Comparison of ENCODE assay signal across 29 cellular contexts in genomic region chr4:3353747-3354454, GRCh38.
A peak's percentile ranks its signal among the peaks of the same experiment; 100 is the strongest.
DNase-seq lines count a peak whose midpoint lies in the region; ATAC-seq, FAIRE-seq and TF ChIP-seq lines count a peak whose summit lies in the region.
"Had no signal": no experiment of that assay in that cellular context is flagged by ENCODE, and none has a peak within 500 bp of the region (broad histone marks: within the 10 kb centered on the region; RNA-seq: fewer than 3 reads in every experiment).

No MANE protein-coding gene starts in this region.

- H3K4me3 ChIP-seq in HepG2 (replicated peaks in 1 of 3; ENCODE audit: insufficient read depth in 1 of 3, low read depth in 2 of 3, low read length in 3 of 3), result peak overlapping the region in 1 of 3 experiments; percentile 49; a peak in 3 of 6 replicates
- no peak overlapping the region for H3K4me3 ChIP-seq in upper lobe of right lung
- H3K4me3 ChIP-seq: adrenal gland, SJSA1, skin epidermis, tibial artery had no signal

- CTCF ChIA-PET in HepG2 (lab: Yijun Ruan, JAX; ENCODE audit: low intra/inter-chr PET ratio, low total read pairs), result no interaction called here

- H3K27ac Mint-ChIP-seq in activated T-cell treated with anti-CD3 and anti-CD28 coated beads, Interleukin-2, amount 50 U/mL, for 72 hours, result peak overlapping the region; percentile 66
- peak overlapping the region; percentile 58 for H3K27ac Mint-ChIP-seq in dendritic cell treated with granulocyte-macrophage colony-stimulating factor and Interleukin-4, amounts not matched to agents 40 ng/mL and 50 ng/mL, for 4 days
- H3K27ac Mint-ChIP-seq: activated naive CD4-positive, alpha-beta T cell treated with anti-CD3 and anti-CD28 coated beads for 36 hours; brain; stimulated activated naive CD8-positive, alpha-beta T cell treated with anti-CD3 and anti-CD28 coated beads, Interleukin-15, amount 100 ng/mL, for 72 hours; T-cell had no signal

- POLR2A ChIA-PET in HepG2 (lab: Yijun Ruan, JAX), result interaction anchor here (0.9 to 3.6 kb wide), 6 partner anchors 8 to 483 kb away, joined by 3 to 25 read pairs (median 8); partner anchors contain the start of gene HGFAC

- in situ Hi-C loops in HepG2 (cut with HindIII; ENCODE audit: extremely low pct_ligation_motif_present, low pct_unique_long_range_greater_than_20kb), result no loop called here

- H3K27ac ChIP-seq in HepG2 (ENCODE audit: extremely low read length, insufficient read depth, low read length), result peak overlapping the region; percentile 92
- no peak overlapping the region for H3K27ac ChIP-seq in upper lobe of right lung
- H3K27ac ChIP-seq: KMS-11, SJSA1, skin epidermis, tibial artery had no signal

- DNase-seq in activated T-cell treated with anti-CD3 and anti-CD28 coated beads, Interleukin-2, amount 50 U/mL, for 72 hours, result no peak
- no peak for DNase-seq in activated T-cell treated with anti-CD3 and anti-CD28 coated beads, Interleukin-2, amount 50 U/mL, for 4 hours
- DNase-seq in HepG2 (ENCODE audit: low spot score), result no peak
- no peak for DNase-seq in upper lobe of right lung
- no peak for DNase-seq in GOT3 (lab: John Stamatoyannopoulos, UW)
- no peak for DNase-seq in DMS53 (lab: John Stamatoyannopoulos, UW)
- DNase-seq: activated naive CD4-positive, alpha-beta T cell treated with anti-CD3 and anti-CD28 coated beads for 36 hours; DND-41; effector CD4-positive, alpha-beta T cell; erythroblast; foreskin melanocyte; hippocampal formation; left colon; naive thymus-derived CD4-positive, alpha-beta T cell; NCI-H1417 treated with DMSO at 0.1 percent for 48 hours; NCI-H2107; NCI-H748 treated with DMSO at 0.1 percent for 48 hours; nucleus accumbens; stimulated activated naive CD8-positive, alpha-beta T cell treated with anti-CD3 and anti-CD28 coated beads, Interleukin-15, amount 100 ng/mL, for 72 hours; T-cell; tibial artery had no signal

- BruUV-seq in HepG2 (replicated peaks; lab: Mats Ljungman, UMichigan), result no TSS peak

- H3K9me3 Mint-ChIP-seq in activated T-cell treated with anti-CD3 and anti-CD28 coated beads, Interleukin-2, amount 50 U/mL, for 72 hours, result peaks cover 2% of the 10 kb centered on the region in 2 donors
- H3K9me3 Mint-ChIP-seq in activated T-cell treated with anti-CD3 and anti-CD28 coated beads, Interleukin-2, amount 50 U/mL, for 4 hours, result peaks cover 6% of the 10 kb centered on the region
- H3K9me3 Mint-ChIP-seq in dendritic cell treated with granulocyte-macrophage colony-stimulating factor and Interleukin-4, amounts not matched to agents 40 ng/mL and 50 ng/mL, for 4 days, result peaks cover 27% of the 10 kb centered on the region

- H3K36me3 ChIP-seq in HepG2 (replicated peaks in 1 of 2; ENCODE audit: control insufficient read depth in 1 of 2, insufficient read depth in 2 of 2, low read length in 2 of 2) (no peaks in the 10 kb centered on the region), upper lobe of right lung (no peaks in the 10 kb centered on the region)
- H3K36me3 ChIP-seq: adrenal gland, tibial artery had no signal

- peaks cover 13% of the 10 kb centered on the region for H3K4me1 Mint-ChIP-seq in activated T-cell treated with anti-CD3 and anti-CD28 coated beads, Interleukin-2, amount 50 U/mL, for 72 hours (ENCODE audit: low read depth)
- peaks cover 20% of the 10 kb centered on the region for H3K4me1 Mint-ChIP-seq in activated T-cell treated with anti-CD3 and anti-CD28 coated beads, Interleukin-2, amount 50 U/mL, for 4 hours (ENCODE audit: low read depth)
- H3K4me1 Mint-ChIP-seq in dendritic cell treated with granulocyte-macrophage colony-stimulating factor and Interleukin-4, amounts not matched to agents 40 ng/mL and 50 ng/mL, for 4 days (ENCODE audit: low read depth), result peaks cover 25% of the 10 kb centered on the region
- H3K4me1 Mint-ChIP-seq: stimulated activated naive CD8-positive, alpha-beta T cell treated with anti-CD3 and anti-CD28 coated beads, Interleukin-15, amount 100 ng/mL, for 72 hours had no signal

- H3K27me3 ChIP-seq in HepG2 (ENCODE audit: control insufficient read depth in 1 of 2, insufficient read depth in 2 of 2, low read length in 2 of 2) (no peaks in the 10 kb centered on the region), upper lobe of right lung (no peaks in the 10 kb centered on the region)
- H3K27me3 ChIP-seq: adrenal gland, SJSA1, tibial artery had no signal

- peak overlapping the region; percentile 53 for H3K9ac ChIP-seq in HepG2 (ENCODE audit: insufficient read depth, low read depth, low read length)
- H3K9ac ChIP-seq: KMS-11 had no signal

- H3K4me1 ChIP-seq in HepG2 (ENCODE audit: insufficient read depth, low read length) (peaks cover 56% of the 10 kb centered on the region), upper lobe of right lung (no peaks in the 10 kb centered on the region)
- H3K4me1 ChIP-seq: SJSA1, tibial artery had no signal

- H3K4me2 ChIP-seq in HepG2 (ENCODE audit: low read depth, low read length), result peak overlapping the region; percentile 82
- H3K4me2 ChIP-seq: KMS-11 had no signal

- no peak for ATAC-seq in activated T-cell treated with anti-CD3 and anti-CD28 coated beads, Interleukin-2, amount 50 U/mL, for 72 hours (replicated peaks in 1 of 2)
- no peak for ATAC-seq in activated T-cell treated with anti-CD3 and anti-CD28 coated beads, Interleukin-2, amount 50 U/mL, for 4 hours
- ATAC-seq in HepG2, result peak; percentile 75
- ATAC-seq in upper lobe of right lung, result peak; percentile 40
- ATAC-seq in GM18502 (IDR thresholded peaks at IDR 0.05; ENCODE audit: poor library complexity, unreplicated experiment), result no peak
- ATAC-seq: activated CD4-positive, CD25-positive, alpha-beta regulatory T cell treated with anti-CD3 and anti-CD28 coated beads, Interleukin-2, amount 50 U/mL, for 24 hours; left colon; naive thymus-derived CD4-positive, alpha-beta T cell; stimulated activated naive CD8-positive, alpha-beta T cell treated with anti-CD3 and anti-CD28 coated beads, Interleukin-15, amount 100 ng/mL, for 72 hours; T-cell had no signal

- intact Hi-C loops in dendritic cell treated with granulocyte-macrophage colony-stimulating factor and Interleukin-4, amounts not matched to agents 40 ng/mL and 50 ng/mL, for 4 days (cut with micrococcal nuclease), result no loop called here
- intact Hi-C loops in HepG2 (cut with micrococcal nuclease; ENCODE audit: unreplicated experiment), result loop anchor here (1.0 to 2.0 kb wide), 3 partner anchors 31 to 89 kb away; no protein-coding TSS in a partner anchor
- intact Hi-C loops in upper lobe of right lung (cut with DNase I), result no loop called here

- peaks cover 2 to 5% of the 10 kb centered on the region in 2 donors for H3K36me3 Mint-ChIP-seq in activated T-cell treated with anti-CD3 and anti-CD28 coated beads, Interleukin-2, amount 50 U/mL, for 72 hours (ENCODE audit: insufficient read depth in 2 of 2)
- H3K36me3 Mint-ChIP-seq in activated T-cell treated with anti-CD3 and anti-CD28 coated beads, Interleukin-2, amount 50 U/mL, for 4 hours (ENCODE audit: insufficient read depth), result peaks cover 4% of the 10 kb centered on the region
- H3K36me3 Mint-ChIP-seq in dendritic cell treated with granulocyte-macrophage colony-stimulating factor and Interleukin-4, amounts not matched to agents 40 ng/mL and 50 ng/mL, for 4 days (ENCODE audit: low read depth), result peaks cover 15% of the 10 kb centered on the region

- peaks cover 13% of the 10 kb centered on the region for H3K79me2 ChIP-seq in HepG2 (ENCODE audit: insufficient read depth, low read length)

- H2AFZ ChIP-seq in HepG2 (ENCODE audit: low read length), result no peak overlapping the region

- H3K27me3 Mint-ChIP-seq in activated T-cell treated with anti-CD3 and anti-CD28 coated beads, Interleukin-2, amount 50 U/mL, for 72 hours (ENCODE audit: low read depth), result no peaks in the 10 kb centered on the region
- no peaks in the 10 kb centered on the region for H3K27me3 Mint-ChIP-seq in activated T-cell treated with anti-CD3 and anti-CD28 coated beads, Interleukin-2, amount 50 U/mL, for 4 hours (ENCODE audit: low read depth)
- H3K27me3 Mint-ChIP-seq in dendritic cell treated with granulocyte-macrophage colony-stimulating factor and Interleukin-4, amounts not matched to agents 40 ng/mL and 50 ng/mL, for 4 days, result no peaks in the 10 kb centered on the region
- H3K27me3 Mint-ChIP-seq: brain; stimulated activated naive CD8-positive, alpha-beta T cell treated with anti-CD3 and anti-CD28 coated beads, Interleukin-15, amount 100 ng/mL, for 72 hours; T-cell had no signal

- 63% methylated on average over 3 of the region's 4 CpGs for WGBS in HepG2 (ENCODE audit: low lambda C conversion rate)

- TF ChIP-seq CTCF in HepG2 (CRISPR knock-in tag; IDR thresholded peaks at IDR 0.05) (no peak), upper lobe of right lung (IDR thresholded peaks at IDR 0.05) (no peak)

- FAIRE-seq in HepG2 (lab: Jason Lieb, UNC), result no peak

- H3K4me3 Mint-ChIP-seq in activated T-cell treated with anti-CD3 and anti-CD28 coated beads, Interleukin-2, amount 50 U/mL, for 72 hours, result peak overlapping the region in 1 of 2 donors; percentile 27
- no peak overlapping the region for H3K4me3 Mint-ChIP-seq in activated T-cell treated with anti-CD3 and anti-CD28 coated beads, Interleukin-2, amount 50 U/mL, for 4 hours
- H3K4me3 Mint-ChIP-seq in dendritic cell treated with granulocyte-macrophage colony-stimulating factor and Interleukin-4, amounts not matched to agents 40 ng/mL and 50 ng/mL, for 4 days, result no peak overlapping the region
- H3K4me3 Mint-ChIP-seq: activated naive CD4-positive, alpha-beta T cell treated with anti-CD3 and anti-CD28 coated beads for 36 hours; brain; stimulated activated naive CD8-positive, alpha-beta T cell treated with anti-CD3 and anti-CD28 coated beads, Interleukin-15, amount 100 ng/mL, for 72 hours; T-cell had no signal

- no peaks in the 10 kb centered on the region for H4K20me1 ChIP-seq in HepG2 (ENCODE audit: insufficient read depth, low read length)

- TF ChIP-seq EP300 in HepG2 (IDR thresholded peaks at IDR 0.05; ENCODE audit: low read depth in 2 of 2, low read length in 2 of 2), result no peak
- TF ChIP-seq EP300 in HepG2 (CRISPR knock-in tag; IDR thresholded peaks at IDR 0.05; ENCODE audit: borderline replicate concordance), result no peak

- no peak for TF ChIP-seq POLR2A in HepG2 (IDR thresholded peaks at IDR 0.05; ENCODE audit: insufficient read depth in 1 of 2, low read depth in 2 of 2, low read length in 2 of 2)

- peaks cover 20% of the 10 kb centered on the region for H3K9me3 ChIP-seq in HepG2 (ENCODE audit: low read length)
- no peaks in the 10 kb centered on the region for H3K9me3 ChIP-seq in upper lobe of right lung
- H3K9me3 ChIP-seq: adrenal gland, SJSA1 had no signal

- TF ChIP-seq RAD21 in HepG2 (CRISPR knock-in tag; IDR thresholded peaks at IDR 0.05), result no peak

Comparison
In these comparisons a context has a peak if more than half of its experiments do, and no peak if none do; other contexts are left out.
1. ATAC-seq: peak in HepG2 (single experiment) and upper lobe of right lung (single experiment); none in activated T-cell treated with anti-CD3 and anti-CD28 coated beads, Interleukin-2, amount 50 U/mL, for 72 hours (0 of 2), activated T-cell treated with anti-CD3 and anti-CD28 coated beads, Interleukin-2, amount 50 U/mL, for 4 hours (0 of 2) and GM18502 (single experiment).